4 cellular contexts compared by ENCODE assay signal in genomic region chr16:15442029-15442649, GRCh38. TPM values are rescaled to one million over a fixed set of nuclear protein-coding genes. Genes with fewer than 3 reads are reported as not detected.
"Had no signal": no experiment of that assay in that cellular context is flagged by ENCODE, and none has a peak within 500 bp of the region (broad histone marks: within the 10 kb centered on the region; RNA-seq: fewer than 3 reads in every experiment).

No MANE protein-coding gene starts in this region.

RNA-seq across cellular contexts. Expression of gene BMERB1, which starts 7.8 kb away (rescaled TPM):
- total RNA-seq: OCI-LY7 had no signal

RNA-seq across cellular contexts. Expression of gene MPV17L, which starts 46.6 kb away (rescaled TPM):
- total RNA-seq: activated CD8-positive, alpha-beta T cell treated with anti-CD3 and anti-CD28 coated beads, Interleukin-2, amount 10 ng/mL, durations not matched to agents 7 days and 5 days; activated naive CD8-positive, alpha-beta T cell treated with anti-CD3 and anti-CD28 coated beads, Interleukin-2, amount 10 ng/mL, durations not matched to agents 7 days and 5 days; SK-MEL-5 had no signal
